1 cellular context compared by ENCODE assay signal in the genomic region with DNA sequence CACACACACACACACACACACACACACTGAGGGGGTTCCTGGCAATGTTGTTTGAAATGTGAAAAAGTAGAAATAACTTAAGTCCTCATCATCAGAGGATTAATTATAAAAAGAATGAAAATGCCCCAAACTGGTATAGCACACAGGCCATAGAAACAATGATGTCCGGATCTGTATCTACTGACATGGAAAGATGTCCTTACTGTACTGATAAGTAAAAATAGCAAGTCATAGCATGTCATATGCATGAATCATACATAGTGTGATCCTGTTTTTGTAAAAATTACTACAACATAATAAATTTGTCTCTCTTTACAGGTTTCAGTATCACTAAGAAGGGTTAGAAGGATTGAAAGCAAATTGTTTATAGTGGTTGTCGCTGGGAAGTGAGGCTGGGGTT.
TF ChIP-seq lines count a peak whose summit lies in the region.

No MANE protein-coding gene starts in this region.

TF ChIP-seq in endothelial cell of umbilical vein, 7 proteins besides CTCF, POLR2A, EP300 and RAD21:
- peak; percentile 44 for TF ChIP-seq FOS (IDR thresholded peaks at IDR 0.05; ENCODE audit: borderline replicate concordance, insufficient read depth, low read length)
- TF ChIP-seq MYC (IDR thresholded peaks at IDR 0.05; ENCODE audit: low read depth, low read length) = no peak
- TF ChIP-seq, protein P1, sequence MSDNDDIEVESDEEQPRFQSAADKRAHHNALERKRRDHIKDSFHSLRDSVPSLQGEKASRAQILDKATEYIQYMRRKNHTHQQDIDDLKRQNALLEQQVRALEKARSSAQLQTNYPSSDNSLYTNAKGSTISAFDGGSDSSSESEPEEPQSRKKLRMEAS (IDR thresholded peaks at IDR 0.05; ENCODE audit: insufficient read depth, insufficient read length) = no peak
- TF ChIP-seq GATA2 (IDR thresholded peaks at IDR 0.05; ENCODE audit: insufficient read depth, insufficient read length, low read depth, low read length) = peak; percentile 19
- TF ChIP-seq POLR2AphosphoS5 (IDR thresholded peaks at IDR 0.05; ENCODE audit: insufficient read depth, low read depth, low read length) = no peak
- TF ChIP-seq JUN (IDR thresholded peaks at IDR 0.05; ENCODE audit: borderline replicate concordance, insufficient read depth, insufficient read length, low read depth) = peak; percentile 59
- TF ChIP-seq EZH2 (IDR thresholded peaks at IDR 0.05; ENCODE audit: borderline replicate concordance, low read depth, low read length, severe bottlenecking) = no peak
